ENCODE assay signal across 20 cellular contexts in the genomic region with DNA sequence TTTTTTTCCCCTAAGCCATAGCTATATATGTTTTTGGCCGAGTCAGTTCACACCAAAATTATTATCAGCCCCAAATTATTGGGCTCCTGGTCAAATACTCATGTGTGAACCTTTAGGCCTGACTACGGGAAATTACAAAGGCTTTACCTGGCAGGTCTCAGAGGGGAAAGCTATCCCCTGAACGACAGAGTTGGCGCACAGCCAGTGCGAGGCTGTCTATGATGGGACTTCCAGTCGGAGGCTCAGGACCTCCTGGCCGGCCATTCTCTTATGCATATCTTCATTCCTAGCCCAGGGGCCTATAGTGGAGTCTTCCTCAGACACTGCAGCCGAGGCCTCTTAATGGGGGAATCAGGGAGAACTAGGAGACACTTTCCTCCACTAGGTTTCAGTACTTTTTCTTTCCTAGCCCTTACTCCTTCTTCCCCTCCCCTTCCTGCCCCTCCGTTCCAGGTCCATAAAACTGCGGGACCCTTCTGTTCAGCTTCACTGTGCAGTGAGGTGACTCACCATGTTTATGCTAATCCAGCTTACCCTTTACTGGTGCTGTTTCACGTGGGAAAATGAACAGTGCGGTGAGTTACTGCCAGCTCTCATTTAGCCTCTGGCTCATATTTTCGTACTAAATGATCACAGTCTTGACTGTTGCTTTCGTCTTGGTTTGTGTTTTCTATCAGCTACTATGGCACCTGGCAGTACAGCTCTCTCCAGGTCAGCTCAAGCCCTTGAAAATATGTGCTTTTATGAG.
DNase-seq lines count a peak whose midpoint lies in the region; ATAC-seq, FAIRE-seq and TF ChIP-seq lines count a peak whose summit lies in the region.
"Had no signal": no experiment of that assay in that cellular context is flagged by ENCODE, and none has a peak within 500 bp of the region (broad histone marks: within the 10 kb centered on the region; RNA-seq: fewer than 3 reads in every experiment).

No MANE protein-coding gene starts in this region.

- H3K9me3 ChIP-seq in breast epithelium (no peaks in the 10 kb centered on the region), astrocyte (ENCODE audit: insufficient read depth, low read depth, low read length) (no peaks in the 10 kb centered on the region)
- H3K9me3 ChIP-seq: A549, left lung had no signal

- H3K9me3 Mint-ChIP-seq in MCF 10A (ENCODE audit: unreplicated experiment) (no peaks in the 10 kb centered on the region), astrocyte (ENCODE audit: unreplicated experiment) (no peaks in the 10 kb centered on the region)
- H3K9me3 Mint-ChIP-seq: activated CD4-positive, alpha-beta T cell treated with anti-CD3 and anti-CD28 coated beads, Interleukin-2, amount 10 ng/mL, durations not matched to agents 7 days and 5 days had no signal

- H3K27me3 Mint-ChIP-seq in MCF 10A (ENCODE audit: insufficient read depth, unreplicated experiment) = no peaks in the 10 kb centered on the region
- H3K27me3 Mint-ChIP-seq in astrocyte (ENCODE audit: low read depth, unreplicated experiment) = no peaks in the 10 kb centered on the region
- H3K27me3 Mint-ChIP-seq: activated CD4-positive, alpha-beta T cell treated with anti-CD3 and anti-CD28 coated beads, Interleukin-2, amount 10 ng/mL, durations not matched to agents 7 days and 5 days; CD4-positive, CD25-positive, alpha-beta regulatory T cell; progenitor cell of endocrine pancreas had no signal

- ATAC-seq in HG03135 (IDR thresholded peaks at IDR 0.05; ENCODE audit: unreplicated experiment) = no peak
- ATAC-seq: A549; left lung; stimulated activated naive CD8-positive, alpha-beta T cell treated with anti-CD3 and anti-CD28 coated beads, Interleukin-15, Interleukin-2, amounts not matched to agents 100 U/mL and 50 U/mL, for 24 hours had no signal

- FAIRE-seq in astrocyte (lab: Jason Lieb, UNC) (no peak), urothelium cell line (lab: Jason Lieb, UNC) (no peak)
- FAIRE-seq: A549 had no signal

- H3K4me1 Mint-ChIP-seq in MCF 10A (ENCODE audit: insufficient read depth, unreplicated experiment) = no peaks in the 10 kb centered on the region
- no peaks in the 10 kb centered on the region for H3K4me1 Mint-ChIP-seq in astrocyte (ENCODE audit: low read depth, unreplicated experiment)
- H3K4me1 Mint-ChIP-seq: activated CD4-positive, alpha-beta T cell treated with anti-CD3 and anti-CD28 coated beads, Interleukin-2, amount 10 ng/mL, durations not matched to agents 7 days and 5 days; CD4-positive, CD25-positive, alpha-beta regulatory T cell had no signal

- TF ChIP-seq POLR2A in breast epithelium (IDR thresholded peaks at IDR 0.05) = no peak

- H3K4me3 Mint-ChIP-seq in MCF 10A (ENCODE audit: unreplicated experiment) (no peak overlapping the region), astrocyte (ENCODE audit: unreplicated experiment) (no peak overlapping the region)
- H3K4me3 Mint-ChIP-seq: activated CD4-positive, alpha-beta T cell treated with anti-CD3 and anti-CD28 coated beads, Interleukin-2, amount 10 ng/mL, durations not matched to agents 7 days and 5 days; CD4-positive, CD25-positive, alpha-beta regulatory T cell had no signal

- no peak overlapping the region for H3K4me3 ChIP-seq in breast epithelium
- no peak overlapping the region for H3K4me3 ChIP-seq in astrocyte (ENCODE audit: insufficient read depth, low read depth, low read length)
- H3K4me3 ChIP-seq: A549, dorsolateral prefrontal cortex, GM23248, left lung had no signal

- CTCF ChIA-PET in MCF 10A (lab: Yijun Ruan, JAX) = interaction anchor here (1.3 kb wide), 1 partner anchor 11 kb away, joined by 4 read pairs; no protein-coding TSS in a partner anchor

- no peaks in the 10 kb centered on the region for H3K79me2 ChIP-seq in astrocyte (ENCODE audit: insufficient read depth, low read length)

- H3K4me2 ChIP-seq in astrocyte (ENCODE audit: low read length) = no peak overlapping the region
- H3K4me2 ChIP-seq: A549 had no signal

- POLR2A ChIA-PET in MCF 10A (lab: Yijun Ruan, JAX) = interaction anchor here (0.6 kb wide), 1 partner anchor 513 kb away, joined by 3 read pairs; no protein-coding TSS in a partner anchor

- no peak overlapping the region for H3K9ac ChIP-seq in astrocyte (ENCODE audit: low read length)
- H3K9ac ChIP-seq: GM23248 had no signal

- DNase-seq in MCF 10A (ENCODE audit: unreplicated experiment) = peak; percentile 7
- no peak for DNase-seq in breast epithelium (ENCODE audit: low spot score in 2 of 2)
- DNase-seq in astrocyte (ENCODE audit: low read depth) = peak; percentile 16
- DNase-seq in kidney tubule cell (ENCODE audit: low spot score) = peak; percentile 35
- DNase-seq in urothelium cell line (ENCODE audit: low spot score) = peak; percentile 3
- no peak for DNase-seq in activated CD4-positive, alpha-beta T cell treated with anti-CD3 and anti-CD28 coated beads, Interleukin-2, amount 50 U/mL, for 48 hours
- DNase-seq in DMS53 (lab: John Stamatoyannopoulos, UW) = no peak
- DNase-seq: activated CD4-positive, alpha-beta T cell treated with anti-CD3 and anti-CD28 coated beads, Interleukin-2, amount 10 ng/mL, durations not matched to agents 7 days and 5 days; activated naive CD4-positive, alpha-beta T cell treated with anti-CD3 and anti-CD28 coated beads, Interleukin-2, amount 50 U/mL, for 16 hours; activated T-cell treated with anti-CD3 and anti-CD28 coated beads for 4 hours; CD4-positive, CD25-positive, alpha-beta regulatory T cell; dorsolateral prefrontal cortex; GM23248; left lung; NCI-H1694 treated with DMSO at 0.1 percent for 48 hours; stimulated activated naive CD8-positive, alpha-beta T cell treated with anti-CD3 and anti-CD28 coated beads, Interleukin-15, Interleukin-2, amounts not matched to agents 100 U/mL and 50 U/mL, for 24 hours; T-helper 9 cell had no signal

- no peaks in the 10 kb centered on the region for H3K4me1 ChIP-seq in breast epithelium
- no peaks in the 10 kb centered on the region for H3K4me1 ChIP-seq in astrocyte (ENCODE audit: insufficient read depth, low read length)
- H3K4me1 ChIP-seq: A549, left lung had no signal

- intact Hi-C loops in MCF 10A (cut with micrococcal nuclease) = no loop called here
- intact Hi-C loops in breast epithelium (cut with DNase I; ENCODE audit: low total_unique reads) = no loop called here

- H2AFZ ChIP-seq in astrocyte (ENCODE audit: low read depth, low read length) = peak overlapping the region; percentile 9
- H2AFZ ChIP-seq: GM23248 had no signal

- H3K27me3 ChIP-seq in breast epithelium (no peaks in the 10 kb centered on the region), astrocyte (ENCODE audit: insufficient read depth, low read length) (no peaks in the 10 kb centered on the region)
- H3K27me3 ChIP-seq: dorsolateral prefrontal cortex, left lung had no signal

- no peak overlapping the region for H3K27ac ChIP-seq in breast epithelium
- no peak overlapping the region for H3K27ac ChIP-seq in astrocyte (ENCODE audit: low read depth, low read length)
- H3K27ac ChIP-seq: A549, dorsolateral prefrontal cortex, GM23248, left lung had no signal

- H3K36me3 ChIP-seq in breast epithelium = no peaks in the 10 kb centered on the region
- no peaks in the 10 kb centered on the region for H3K36me3 ChIP-seq in astrocyte (ENCODE audit: insufficient read depth, low read length)
- H3K36me3 ChIP-seq: left lung had no signal

- H3K36me3 Mint-ChIP-seq in MCF 10A (ENCODE audit: insufficient read depth, unreplicated experiment) (no peaks in the 10 kb centered on the region), astrocyte (ENCODE audit: low read depth, unreplicated experiment) (no peaks in the 10 kb centered on the region)
- H3K36me3 Mint-ChIP-seq: CD4-positive, CD25-positive, alpha-beta regulatory T cell had no signal

- no peaks in the 10 kb centered on the region for H4K20me1 ChIP-seq in astrocyte (ENCODE audit: insufficient read depth, low read length)

- H3K27ac Mint-ChIP-seq in MCF 10A (ENCODE audit: low read depth, unreplicated experiment) = no peak overlapping the region
- H3K27ac Mint-ChIP-seq in astrocyte (ENCODE audit: unreplicated experiment) = no peak overlapping the region
- H3K27ac Mint-ChIP-seq: activated CD4-positive, alpha-beta T cell treated with anti-CD3 and anti-CD28 coated beads, Interleukin-2, amount 10 ng/mL, durations not matched to agents 7 days and 5 days; CD4-positive, CD25-positive, alpha-beta regulatory T cell; progenitor cell of endocrine pancreas had no signal

- TF ChIP-seq CTCF in MCF 10A (IDR thresholded peaks at IDR 0.05; ENCODE audit: unreplicated experiment) (no peak), breast epithelium (IDR thresholded peaks at IDR 0.05) (no peak), astrocyte (IDR thresholded peaks at IDR 0.05; ENCODE audit: insufficient read depth, low read depth, low read length) (no peak)

- BruUV-seq in MCF 10A (replicated peaks; lab: Mats Ljungman, UMichigan) = no TSS peak

Comparison
In these comparisons a context has a peak if more than half of its experiments do, and no peak if none do; other contexts are left out.
1. DNase-seq: peak in MCF 10A (single experiment), astrocyte (single experiment), kidney tubule cell (single experiment) and urothelium cell line (single experiment); none in breast epithelium (0 of 2), activated CD4-positive, alpha-beta T cell treated with anti-CD3 and anti-CD28 coated beads, Interleukin-2, amount 50 U/mL, for 48 hours (0 of 2) and DMS53 (single experiment).